ENCODE assay signal across 7 cellular contexts in the genomic region with DNA sequence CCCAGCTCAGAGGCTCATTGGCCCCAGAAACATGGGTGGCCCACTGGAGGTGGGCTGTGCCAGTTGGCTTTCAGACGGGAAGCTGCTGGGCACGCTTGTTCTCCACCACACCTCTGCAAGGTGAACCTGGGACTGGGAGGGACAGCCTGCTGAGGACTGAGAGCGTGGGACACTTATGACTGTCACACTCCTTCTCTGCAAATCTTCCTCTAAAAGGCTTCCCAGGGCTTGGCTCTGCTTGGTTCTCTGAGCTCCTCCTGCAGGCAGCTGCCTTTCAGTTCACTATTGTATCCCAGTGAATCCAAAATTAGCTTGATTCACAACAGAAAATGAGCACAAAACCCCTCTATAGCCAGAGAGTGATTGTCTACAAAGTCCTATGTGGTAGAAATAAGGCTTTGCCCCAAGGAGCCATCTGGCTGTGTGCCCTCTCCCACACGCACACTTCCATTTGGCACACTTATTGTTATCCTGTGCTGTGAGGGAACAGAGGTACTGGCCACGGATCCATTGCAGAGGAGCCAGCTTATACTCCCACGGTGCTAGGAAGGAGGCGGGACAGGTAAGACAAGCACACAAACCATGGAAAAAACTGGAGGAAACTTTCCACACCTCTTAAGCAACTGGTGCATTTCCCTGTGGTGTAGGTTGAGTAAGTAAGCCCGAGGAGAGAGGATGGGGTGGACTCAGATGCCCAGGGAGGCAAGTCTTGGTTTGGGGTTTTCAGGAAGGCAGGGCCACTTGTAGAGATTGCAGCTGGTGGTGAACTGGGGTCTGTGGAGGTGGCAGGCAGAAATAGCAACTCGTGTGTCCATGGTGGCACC. TPM values are rescaled to one million over a fixed set of nuclear protein-coding genes. Genes with fewer than 3 reads are reported as not detected.
DNase-seq lines count a peak whose midpoint lies in the region; ATAC-seq and TF ChIP-seq lines count a peak whose summit lies in the region.

No MANE protein-coding gene starts in this region.

- POLR2A ChIA-PET in activated CD8-positive, alpha-beta T cell treated with anti-CD3 and anti-CD28 coated beads for 36 hours (lab: Charles Lee) = interaction anchor here (0.8 to 11.5 kb wide), 10 partner anchors 8 to 38 kb away, joined by 3 to 225 read pairs (median 4); partner anchors contain the start of gene BTG2

- no peak for TF ChIP-seq CTCF in activated CD8-positive, alpha-beta T cell treated with anti-CD3 and anti-CD28 coated beads for 36 hours (IDR thresholded peaks at IDR 0.05)
- no peak for TF ChIP-seq CTCF in Calu3 (IDR thresholded peaks at IDR 0.05; ENCODE audit: unreplicated experiment)

- no peak for ATAC-seq in activated CD8-positive, alpha-beta T cell treated with anti-CD3 and anti-CD28 coated beads for 36 hours
- ATAC-seq in stimulated activated naive CD8-positive, alpha-beta T cell treated with anti-CD3 and anti-CD28 coated beads, Interleukin-15, Interleukin-2, amounts not matched to agents 100 U/mL and 50 U/mL, for 24 hours = no peak

- H3K9me3 Mint-ChIP-seq in activated CD8-positive, alpha-beta T cell treated with anti-CD3 and anti-CD28 coated beads for 36 hours = no peaks in the 10 kb centered on the region
- H3K9me3 Mint-ChIP-seq in immature natural killer cell (no peaks in the 10 kb centered on the region), Calu3 (ENCODE audit: low read depth, unreplicated experiment) (no peaks in the 10 kb centered on the region)

- no peaks in the 10 kb centered on the region for H3K36me3 ChIP-seq in HUES48 (ENCODE audit: control insufficient read depth, insufficient read depth, low read length)

- CTCF ChIA-PET in activated CD8-positive, alpha-beta T cell treated with anti-CD3 and anti-CD28 coated beads for 36 hours (lab: Charles Lee) = interaction anchor here (1.0 to 21.4 kb wide), 10 partner anchors 9 to 202 kb away, joined by 3 to 303 read pairs (median 5); partner anchors contain the start of gene BTG2
- CTCF ChIA-PET in Calu3 (lab: Charles Lee) = no interaction called here

- H3K4me3 Mint-ChIP-seq in activated CD8-positive, alpha-beta T cell treated with anti-CD3 and anti-CD28 coated beads for 36 hours = peak overlapping the region; percentile 83
- peak overlapping the region; percentile 84 to 91 (median 85) for H3K4me3 Mint-ChIP-seq in immature natural killer cell
- no peak overlapping the region for H3K4me3 Mint-ChIP-seq in Calu3 (ENCODE audit: low read depth, unreplicated experiment)

- H3K9ac ChIP-seq in HUES48 (ENCODE audit: low read depth, low read length) = no peak overlapping the region

- H3K4me1 Mint-ChIP-seq in activated CD8-positive, alpha-beta T cell treated with anti-CD3 and anti-CD28 coated beads for 36 hours (ENCODE audit: low read depth) = peaks cover 69% of the 10 kb centered on the region
- H3K4me1 Mint-ChIP-seq in immature natural killer cell (peaks cover 57 to 61% of the 10 kb centered on the region in 2 donors), Calu3 (ENCODE audit: low read depth, unreplicated experiment) (peaks cover 27% of the 10 kb centered on the region)

- peak overlapping the region; percentile 14 for H3K27ac ChIP-seq in HUES48 (ENCODE audit: low read depth, low read length)

- peaks cover 37% of the 10 kb centered on the region for H3K4me1 ChIP-seq in HUES48 (ENCODE audit: control insufficient read depth, insufficient read depth, low read length)

- peaks cover 36% of the 10 kb centered on the region for H3K27me3 ChIP-seq in HUES48 (ENCODE audit: control insufficient read depth, insufficient read depth, low read length)

- H3K27ac Mint-ChIP-seq in activated CD8-positive, alpha-beta T cell treated with anti-CD3 and anti-CD28 coated beads for 36 hours = peak overlapping the region; percentile 100
- H3K27ac Mint-ChIP-seq in immature natural killer cell (peak overlapping the region; percentile 98 to 100 (median 100)), Calu3 (ENCODE audit: unreplicated experiment) (no peak overlapping the region)

- intact Hi-C loops in activated CD8-positive, alpha-beta T cell treated with anti-CD3 and anti-CD28 coated beads for 36 hours (cut with micrococcal nuclease) = no loop called here
- intact Hi-C loops in Calu3 (cut with micrococcal nuclease; ENCODE audit: unreplicated experiment) = no loop called here

- H3K27me3 Mint-ChIP-seq in activated CD8-positive, alpha-beta T cell treated with anti-CD3 and anti-CD28 coated beads for 36 hours = peaks cover 1% of the 10 kb centered on the region
- peaks cover 30 to 39% (median 35%) of the 10 kb centered on the region in 3 donors for H3K27me3 Mint-ChIP-seq in immature natural killer cell (ENCODE audit: low read depth in 3 of 3)
- peaks cover 14% of the 10 kb centered on the region for H3K27me3 Mint-ChIP-seq in Calu3 (ENCODE audit: unreplicated experiment)

- peaks cover 2% of the 10 kb centered on the region for H3K36me3 Mint-ChIP-seq in activated CD8-positive, alpha-beta T cell treated with anti-CD3 and anti-CD28 coated beads for 36 hours (ENCODE audit: low read depth)
- H3K36me3 Mint-ChIP-seq in immature natural killer cell (no peaks in the 10 kb centered on the region), Calu3 (ENCODE audit: insufficient read depth, unreplicated experiment) (peaks cover 13% of the 10 kb centered on the region)

- H3K9me3 ChIP-seq in HUES48 (ENCODE audit: control insufficient read depth, insufficient read depth, low read length) = no peaks in the 10 kb centered on the region

- no peak overlapping the region for H3K4me3 ChIP-seq in HUES48 (ENCODE audit: low read depth, low read length)

- BruUV-seq in Calu3 (replicated peaks; lab: Mats Ljungman, UMichigan) = no TSS peak

- peak; percentile 35 for DNase-seq in activated CD8-positive, alpha-beta T cell treated with anti-CD3 and anti-CD28 coated beads for 36 hours
- DNase-seq in immature natural killer cell = no peak
- DNase-seq in stimulated activated naive CD8-positive, alpha-beta T cell treated with anti-CD3 and anti-CD28 coated beads, Interleukin-15, Interleukin-2, amounts not matched to agents 100 U/mL and 50 U/mL, for 24 hours = peak; percentile 23
- no peak for DNase-seq in NCI-H2081 treated with DMSO at 0.1 percent for 48 hours (lab: John Stamatoyannopoulos, UW)
- no peak for DNase-seq in Calu3
- DNase-seq in NCI-H1105 treated with DMSO at 0.1 percent for 48 hours (lab: John Stamatoyannopoulos, UW) = no peak

RNA-seq across cellular contexts. Expression of gene BTG2, which starts 18.9 kb away (rescaled TPM):
- 100 to 1,000 TPM; 115 TPM for total RNA-seq in activated CD8-positive, alpha-beta T cell treated with anti-CD3 and anti-CD28 coated beads for 36 hours
- polyA plus RNA-seq in immature natural killer cell = 100 to 1,000 TPM; 112 to 147 (median 127) TPM
- total RNA-seq in Calu3 (2022) = 2.7 and 4.9 TPM in 2 replicates

RNA-seq across cellular contexts. Expression of gene CHIT1, which starts 56.9 kb away (rescaled TPM):
- total RNA-seq in activated CD8-positive, alpha-beta T cell treated with anti-CD3 and anti-CD28 coated beads for 36 hours = under 1 TPM; 0.56 to 0.74 TPM
- not detected for polyA plus RNA-seq in immature natural killer cell
- not detected in 2 replicates for total RNA-seq in Calu3 (2022)

Comparison
In these comparisons a context has a peak if more than half of its experiments do, and no peak if none do; other contexts are left out.
1. DNase-seq: peak in activated CD8-positive, alpha-beta T cell treated with anti-CD3 and anti-CD28 coated beads for 36 hours (single experiment) and stimulated activated naive CD8-positive, alpha-beta T cell treated with anti-CD3 and anti-CD28 coated beads, Interleukin-15, Interleukin-2, amounts not matched to agents 100 U/mL and 50 U/mL, for 24 hours (single experiment); none in immature natural killer cell (0 of 3), NCI-H2081 treated with DMSO at 0.1 percent for 48 hours (single experiment), Calu3 (single experiment) and NCI-H1105 treated with DMSO at 0.1 percent for 48 hours (single experiment).
2. RNA of gene BTG2, which starts 18.9 kb away (total RNA-seq): 115 TPM in activated CD8-positive, alpha-beta T cell treated with anti-CD3 and anti-CD28 coated beads for 36 hours; 2.7 to 4.9 TPM in Calu3; every median in the first group is over 10 times any median in the second.